2 cellular contexts compared by ENCODE assay signal in genomic region chr19:28312269-28312668, GRCh38.
TF ChIP-seq lines count a peak whose summit lies in the region.

No MANE protein-coding gene starts in this region.

TF ChIP-seq in A549, 52 proteins besides CTCF, POLR2A, EP300 and RAD21 (continued from another document):
- TF ChIP-seq BCL3 (IDR thresholded peaks at IDR 0.05) (no peak), JUN (IDR thresholded peaks at IDR 0.05) (no peak), HEYL (CRISPR knock-in tag; IDR thresholded peaks at IDR 0.05) (no peak), ZNF302 (CRISPR knock-in tag; IDR thresholded peaks at IDR 0.05) (no peak), HMGXB4 (CRISPR knock-in tag; IDR thresholded peaks at IDR 0.05; ENCODE audit: borderline replicate concordance) (no peak), NFE2L2 (conservative IDR thresholded peaks at IDR 0.05; ENCODE audit: low read length) (no peak), HES2 (IDR thresholded peaks at IDR 0.05) (no peak), HOXA7 (CRISPR knock-in tag; IDR thresholded peaks at IDR 0.05) (no peak), ATOH8 (CRISPR knock-in tag; IDR thresholded peaks at IDR 0.05; ENCODE audit: low read depth) (no peak)

TF ChIP-seq in K562, 482 proteins besides CTCF, POLR2A, EP300 and RAD21 (continued from another document):
- TF ChIP-seq ZBTB11 (CRISPR knock-in tag; IDR thresholded peaks at IDR 0.05) = peak in 2 of 3 experiments; percentile 18 to 66; a peak in 1 of 6 replicates
- TF ChIP-seq SLC30A9 (CRISPR knock-in tag; IDR thresholded peaks at IDR 0.05) = no peak
- TF ChIP-seq PYGO2 (tag; IDR thresholded peaks at IDR 0.05) = no peak
- TF ChIP-seq ZNF217 (CRISPR knock-in tag; IDR thresholded peaks at IDR 0.05) = no peak
